Comparison of ENCODE assay signal across 11 cellular contexts in the genomic region with DNA sequence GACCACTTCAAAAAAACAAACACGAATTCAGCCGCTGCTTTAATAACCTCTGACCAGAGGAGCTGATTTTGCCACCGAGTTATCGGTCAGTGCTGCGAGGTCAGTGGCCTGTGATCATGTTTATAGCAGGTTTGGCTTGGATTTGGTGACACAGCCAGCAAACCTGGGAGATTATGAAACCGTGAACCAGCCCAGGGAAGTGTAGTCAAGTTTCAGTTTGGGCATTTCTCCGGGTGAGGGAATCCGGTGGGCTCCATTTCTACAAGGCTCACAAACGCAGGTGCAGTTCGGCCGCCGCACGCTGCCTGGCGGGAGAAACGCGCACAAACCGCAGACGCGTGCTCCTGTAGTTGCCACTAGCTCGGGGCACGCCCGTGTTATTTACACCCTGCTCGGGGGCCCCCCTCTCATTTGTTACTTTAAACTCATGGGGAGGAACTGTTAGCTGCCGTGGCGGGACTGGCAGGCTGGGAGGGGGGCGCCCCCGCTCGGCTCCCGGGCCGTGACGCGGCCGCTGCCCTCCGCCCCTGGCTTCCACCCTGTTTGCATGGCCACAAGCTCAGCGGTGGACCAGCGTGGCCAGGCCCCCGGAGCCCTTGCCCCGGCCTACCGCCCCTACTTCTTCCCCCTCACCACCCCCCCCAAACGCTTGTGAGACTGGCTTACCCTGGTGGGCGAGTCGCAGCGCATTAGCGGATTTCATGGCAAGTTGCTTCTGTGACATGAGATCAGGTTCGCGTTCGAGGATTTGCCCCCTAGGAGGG. TPM values are rescaled to one million over a fixed set of nuclear protein-coding genes. Genes with fewer than 3 reads are reported as not detected.
DNase-seq lines count a peak whose midpoint lies in the region; ATAC-seq, FAIRE-seq and TF ChIP-seq lines count a peak whose summit lies in the region.
"Had no signal": no experiment of that assay in that cellular context is flagged by ENCODE, and none has a peak within 500 bp of the region (broad histone marks: within the 10 kb centered on the region; RNA-seq: fewer than 3 reads in every experiment).

No MANE protein-coding gene starts in this region.

- peaks cover 29% of the 10 kb centered on the region for H3K4me1 ChIP-seq in CD8-positive, alpha-beta T cell (ENCODE audit: insufficient read depth, low read length)
- H3K4me1 ChIP-seq in HUES6 (ENCODE audit: control insufficient read depth, insufficient read depth, low read length) = peaks cover 36% of the 10 kb centered on the region

- peaks cover 29% of the 10 kb centered on the region for H3K4me1 Mint-ChIP-seq in CD8-positive, alpha-beta T cell (ENCODE audit: low read depth)
- H3K4me1 Mint-ChIP-seq in dendritic cell treated with granulocyte-macrophage colony-stimulating factor and Interleukin-4, amounts not matched to agents 40 ng/mL and 50 ng/mL, for 4 days (ENCODE audit: low read depth) = peaks cover 30% of the 10 kb centered on the region
- peaks cover 9 to 30% (median 24%) of the 10 kb centered on the region in 4 donors for H3K4me1 Mint-ChIP-seq in naive thymus-derived CD8-positive, alpha-beta T cell
- H3K4me1 Mint-ChIP-seq in activated T-helper 2 cell treated with anti-CD3 and anti-CD28 coated beads, Interferon-gamma antibody, Interleukin-2, Interleukin-4, amounts not matched to agents 10 μg/mL and 5 μg/mL and 100 μg/mL, durations not matched to agents 14 hours and 24 hours and 36 hours (ENCODE audit: low read depth) = peaks cover 13% of the 10 kb centered on the region

- FAIRE-seq in RCC 7860 (lab: Jason Lieb, UNC) = no peak

- H3K9me3 Mint-ChIP-seq in CD8-positive, alpha-beta T cell = no peaks in the 10 kb centered on the region
- no peaks in the 10 kb centered on the region for H3K9me3 Mint-ChIP-seq in dendritic cell treated with granulocyte-macrophage colony-stimulating factor and Interleukin-4, amounts not matched to agents 40 ng/mL and 50 ng/mL, for 4 days
- H3K9me3 Mint-ChIP-seq in naive thymus-derived CD8-positive, alpha-beta T cell = peaks cover 0 to 21% (median 0%) of the 10 kb centered on the region in 9 donors
- H3K9me3 Mint-ChIP-seq in activated T-helper 2 cell treated with anti-CD3 and anti-CD28 coated beads, Interferon-gamma antibody, Interleukin-2, Interleukin-4, amounts not matched to agents 10 μg/mL and 5 μg/mL and 100 μg/mL, durations not matched to agents 14 hours and 24 hours and 36 hours = no peaks in the 10 kb centered on the region

- no peak for ATAC-seq in CD8-positive, alpha-beta T cell
- peak in 1 of 2 donors; percentile 17 for ATAC-seq in naive thymus-derived CD8-positive, alpha-beta T cell
- ATAC-seq in GM21390 (IDR thresholded peaks at IDR 0.05; ENCODE audit: unreplicated experiment) = no peak
- ATAC-seq in sciatic nerve = no peak

- CTCF ChIA-PET in CD8-positive, alpha-beta T cell (lab: Charles Lee) = no interaction called here

- H3K4me3 Mint-ChIP-seq in CD8-positive, alpha-beta T cell = peak overlapping the region; percentile 82
- peak overlapping the region; percentile 39 for H3K4me3 Mint-ChIP-seq in dendritic cell treated with granulocyte-macrophage colony-stimulating factor and Interleukin-4, amounts not matched to agents 40 ng/mL and 50 ng/mL, for 4 days
- H3K4me3 Mint-ChIP-seq in naive thymus-derived CD8-positive, alpha-beta T cell = peak overlapping the region; percentile 69 to 88 (median 82)
- no peak overlapping the region for H3K4me3 Mint-ChIP-seq in activated T-helper 2 cell treated with anti-CD3 and anti-CD28 coated beads, Interferon-gamma antibody, Interleukin-2, Interleukin-4, amounts not matched to agents 10 μg/mL and 5 μg/mL and 100 μg/mL, durations not matched to agents 14 hours and 24 hours and 36 hours (ENCODE audit: low read depth)

- H3K4me3 ChIP-seq in CD8-positive, alpha-beta T cell (ENCODE audit: low read depth, low read length) = no peak overlapping the region
- peak overlapping the region; percentile 64 for H3K4me3 ChIP-seq in HUES6 (ENCODE audit: low read depth, low read length)

- H3K36me3 ChIP-seq in CD8-positive, alpha-beta T cell (ENCODE audit: insufficient read depth, low read length) = no peaks in the 10 kb centered on the region
- H3K36me3 ChIP-seq in HUES6 (ENCODE audit: control insufficient read depth, insufficient read depth, low read length) = no peaks in the 10 kb centered on the region

- H3K27ac ChIP-seq in CD8-positive, alpha-beta T cell (ENCODE audit: low read depth, low read length) = no peak overlapping the region
- no peak overlapping the region for H3K27ac ChIP-seq in HUES6 (ENCODE audit: low read depth, low read length)

- no peak overlapping the region for H3K9ac ChIP-seq in HUES6 (ENCODE audit: low read length)

- intact Hi-C loops in CD8-positive, alpha-beta T cell (cut with DNase I, micrococcal nuclease) = no loop called here
- intact Hi-C loops in dendritic cell treated with granulocyte-macrophage colony-stimulating factor and Interleukin-4, amounts not matched to agents 40 ng/mL and 50 ng/mL, for 4 days (cut with micrococcal nuclease) = no loop called here
- intact Hi-C loops in activated T-helper 2 cell treated with anti-CD3 and anti-CD28 coated beads, Interferon-gamma antibody, Interleukin-2, Interleukin-4, amounts not matched to agents 10 μg/mL and 5 μg/mL and 100 μg/mL, durations not matched to agents 14 hours and 24 hours and 36 hours (cut with micrococcal nuclease) = no loop called here
- intact Hi-C loops in sciatic nerve (cut with DNase I) = no loop called here

- no peaks in the 10 kb centered on the region for H3K9me3 ChIP-seq in CD8-positive, alpha-beta T cell (ENCODE audit: low read length)
- no peaks in the 10 kb centered on the region for H3K9me3 ChIP-seq in HUES6 (ENCODE audit: control insufficient read depth, insufficient read depth, low read depth, low read length)

- no peak for TF ChIP-seq CTCF in CD8-positive, alpha-beta T cell (IDR thresholded peaks at IDR 0.05)

- H3K36me3 Mint-ChIP-seq in CD8-positive, alpha-beta T cell = no peaks in the 10 kb centered on the region
- H3K36me3 Mint-ChIP-seq in dendritic cell treated with granulocyte-macrophage colony-stimulating factor and Interleukin-4, amounts not matched to agents 40 ng/mL and 50 ng/mL, for 4 days (ENCODE audit: low read depth) = no peaks in the 10 kb centered on the region
- peaks cover 0 to 5% (median 4%) of the 10 kb centered on the region in 3 donors for H3K36me3 Mint-ChIP-seq in naive thymus-derived CD8-positive, alpha-beta T cell
- H3K36me3 Mint-ChIP-seq in activated T-helper 2 cell treated with anti-CD3 and anti-CD28 coated beads, Interferon-gamma antibody, Interleukin-2, Interleukin-4, amounts not matched to agents 10 μg/mL and 5 μg/mL and 100 μg/mL, durations not matched to agents 14 hours and 24 hours and 36 hours (ENCODE audit: low read depth) = peaks cover 2% of the 10 kb centered on the region

- H3K27ac Mint-ChIP-seq in CD8-positive, alpha-beta T cell = no peak overlapping the region
- H3K27ac Mint-ChIP-seq in dendritic cell treated with granulocyte-macrophage colony-stimulating factor and Interleukin-4, amounts not matched to agents 40 ng/mL and 50 ng/mL, for 4 days = no peak overlapping the region
- no peak overlapping the region for H3K27ac Mint-ChIP-seq in naive thymus-derived CD8-positive, alpha-beta T cell
- H3K27ac Mint-ChIP-seq in activated T-helper 2 cell treated with anti-CD3 and anti-CD28 coated beads, Interferon-gamma antibody, Interleukin-2, Interleukin-4, amounts not matched to agents 10 μg/mL and 5 μg/mL and 100 μg/mL, durations not matched to agents 14 hours and 24 hours and 36 hours = no peak overlapping the region

- H3K27me3 Mint-ChIP-seq in CD8-positive, alpha-beta T cell (ENCODE audit: low read depth) = peaks cover 78% of the 10 kb centered on the region
- peaks cover 91% of the 10 kb centered on the region for H3K27me3 Mint-ChIP-seq in dendritic cell treated with granulocyte-macrophage colony-stimulating factor and Interleukin-4, amounts not matched to agents 40 ng/mL and 50 ng/mL, for 4 days
- peaks cover 53 to 78% (median 74%) of the 10 kb centered on the region in 5 donors for H3K27me3 Mint-ChIP-seq in naive thymus-derived CD8-positive, alpha-beta T cell
- H3K27me3 Mint-ChIP-seq in activated T-helper 2 cell treated with anti-CD3 and anti-CD28 coated beads, Interferon-gamma antibody, Interleukin-2, Interleukin-4, amounts not matched to agents 10 μg/mL and 5 μg/mL and 100 μg/mL, durations not matched to agents 14 hours and 24 hours and 36 hours (ENCODE audit: low read depth) = peaks cover 86% of the 10 kb centered on the region

- H3K27me3 ChIP-seq in CD8-positive, alpha-beta T cell (ENCODE audit: insufficient read depth, low read length) = peaks cover 79% of the 10 kb centered on the region
- H3K27me3 ChIP-seq in HUES6 (ENCODE audit: control insufficient read depth, insufficient read depth, low read length) = peaks cover 94% of the 10 kb centered on the region

- POLR2A ChIA-PET in CD8-positive, alpha-beta T cell (lab: Charles Lee) = no interaction called here
- POLR2A ChIA-PET in naive thymus-derived CD8-positive, alpha-beta T cell (lab: Charles Lee) = no interaction called here

- no peak for DNase-seq in CD8-positive, alpha-beta T cell
- DNase-seq in naive thymus-derived CD8-positive, alpha-beta T cell = no peak
- no peak for DNase-seq in RCC 7860 (ENCODE audit: low spot score)
- no peak for DNase-seq in activated T-helper 2 cell treated with anti-CD3 and anti-CD28 coated beads, Interferon-gamma antibody, Interleukin-2, Interleukin-4, amounts not matched to agents 10 μg/mL and 5 μg/mL and 100 μg/mL, durations not matched to agents 14 hours and 24 hours and 36 hours (ENCODE audit: low spot score)
- no peak for DNase-seq in sciatic nerve (ENCODE audit: low spot score)
- DNase-seq: MV-4-11; stimulated activated naive CD4-positive, alpha-beta T cell treated with Interleukin-2 at 50 U/mL for 16 hours had no signal

RNA-seq across cellular contexts. Expression of gene ONECUT1, which starts 13.6 kb away (rescaled TPM):
- not detected for total RNA-seq in CD8-positive, alpha-beta T cell
- total RNA-seq in naive thymus-derived CD8-positive, alpha-beta T cell = not detected
- not detected for polyA plus RNA-seq in naive thymus-derived CD8-positive, alpha-beta T cell
- not detected in 2 replicates for total RNA-seq in activated T-helper 2 cell treated with anti-CD3 and anti-CD28 coated beads, Interferon-gamma antibody, Interleukin-2, Interleukin-4, amounts not matched to agents 10 μg/mL and 5 μg/mL and 100 μg/mL, durations not matched to agents 14 hours and 24 hours and 36 hours
- total RNA-seq in sciatic nerve = not detected
- total RNA-seq: glomerular endothelial cell had no signal
